8 cellular contexts compared by ENCODE assay signal in genomic region chr20:38697306-38697705, GRCh38. TPM values are rescaled to one million over a fixed set of nuclear protein-coding genes. Genes with fewer than 3 reads are reported as not detected.
"Had no signal": no experiment of that assay in that cellular context is flagged by ENCODE, and none has a peak within 500 bp of the region (broad histone marks: within the 10 kb centered on the region; RNA-seq: fewer than 3 reads in every experiment).

No MANE protein-coding gene starts in this region.

- DNase-seq: GDM1, GF-D8 had no signal

- FAIRE-seq: G401.6, GM12878, GM12891, GM12892, GM18507, GM19239 had no signal

- ATAC-seq: GM12878 had no signal

- H3K4me3 ChIP-seq: GM12878 had no signal

RNA-seq across cellular contexts. Expression of gene SLC32A1, which starts 27.0 kb away (rescaled TPM):
- total RNA-seq: GM12878 had no signal
- polyA plus RNA-seq: GM12878 had no signal
